Comparison of ENCODE assay signal across 8 cellular contexts in the genomic region with DNA sequence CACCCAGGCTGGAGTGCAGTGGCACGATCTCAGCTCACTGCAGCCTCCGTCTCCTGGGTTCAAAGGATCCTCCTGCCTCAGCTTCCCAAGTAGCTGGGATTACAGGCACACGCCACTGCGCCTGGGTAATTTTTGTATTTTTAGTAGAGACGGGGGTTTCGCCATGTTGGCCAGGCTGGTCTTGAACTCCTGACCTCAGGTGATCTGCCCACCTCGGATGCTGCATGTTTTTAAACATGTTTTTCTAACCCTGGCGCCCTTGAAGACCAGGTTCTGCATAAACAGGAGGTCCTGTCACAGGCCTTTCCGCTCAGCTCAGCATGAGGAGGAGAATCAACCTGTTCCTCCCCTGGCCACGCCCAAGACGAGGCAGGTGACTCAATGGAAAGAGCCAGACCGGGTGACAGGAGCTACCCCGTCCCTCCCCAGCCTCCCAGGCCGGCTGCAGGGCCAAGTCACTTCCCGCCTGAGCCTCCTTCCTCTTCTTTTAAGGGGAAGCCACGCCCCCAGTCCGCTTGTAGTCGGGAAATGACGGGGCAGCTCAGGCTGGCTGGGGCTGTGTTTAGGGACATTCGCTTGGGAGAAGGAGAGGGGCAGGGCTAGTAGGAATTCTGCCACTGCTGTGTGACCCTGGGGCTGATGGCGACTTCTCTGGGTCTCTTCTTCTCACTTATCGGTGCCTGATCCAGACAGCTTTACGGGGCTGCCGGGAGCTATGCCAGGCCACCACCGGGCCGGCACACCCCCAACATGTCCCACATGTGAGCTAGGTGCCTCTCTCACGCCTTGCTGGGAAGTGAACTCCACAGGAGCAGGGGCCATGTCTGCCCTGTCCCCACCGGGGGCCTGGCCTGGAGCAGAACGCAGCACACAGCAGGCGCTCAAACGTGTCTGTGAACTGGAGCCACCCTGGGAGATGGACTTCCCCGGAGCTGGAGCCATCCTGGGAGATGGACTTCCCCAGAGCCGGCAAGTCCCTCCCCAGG. TPM values are rescaled to one million over a fixed set of nuclear protein-coding genes. Genes with fewer than 3 reads are reported as not detected.
DNase-seq lines count a peak whose midpoint lies in the region; ATAC-seq, FAIRE-seq and TF ChIP-seq lines count a peak whose summit lies in the region.

No MANE protein-coding gene starts in this region.

- no peaks in the 10 kb centered on the region for H3K4me1 Mint-ChIP-seq in Caco-2 (ENCODE audit: low read depth, unreplicated experiment)

- no peak overlapping the region for H3K4me3 Mint-ChIP-seq in Caco-2 (ENCODE audit: unreplicated experiment)

- H3K27ac Mint-ChIP-seq in Caco-2 (ENCODE audit: unreplicated experiment), result no peak overlapping the region

- H3K27me3 ChIP-seq in Caco-2 (replicated peaks; ENCODE audit: control insufficient read depth, insufficient read depth, low read length) (no peaks in the 10 kb centered on the region), vagina (no peaks in the 10 kb centered on the region), A673 (replicated peaks; ENCODE audit: insufficient read depth, low read depth, low read length, poor library complexity) (no peaks in the 10 kb centered on the region)

- peak; percentile 34 to 67 for DNase-seq in Caco-2
- DNase-seq in RCC 7860 (ENCODE audit: low spot score), result peak; percentile 66
- peak; percentile 80 for DNase-seq in activated gamma-delta T cell treated with Interleukin-2 at 50 U/mL for 16 hours
- peak; percentile 94 for DNase-seq in Right ventricle myocardium superior
- DNase-seq in renal cortical epithelial cell (ENCODE audit: low read depth), result peak; percentile 80
- peak; percentile 95 to 99 for DNase-seq in vagina (ENCODE audit: extremely low spot score in 2 of 2)
- DNase-seq in A673 (ENCODE audit: low spot score), result no peak

- H3K4me3 ChIP-seq in Caco-2 (ENCODE audit: low read depth, low read length), result no peak overlapping the region
- H3K4me3 ChIP-seq in vagina, result peak overlapping the region; percentile 18 to 22
- H3K4me3 ChIP-seq in A673 (ENCODE audit: low read depth, low read length, poor library complexity, severe bottlenecking), result no peak overlapping the region

- TF ChIP-seq CTCF in Caco-2 (IDR thresholded peaks at IDR 0.05; ENCODE audit: insufficient read depth in 1 of 2, low read depth in 1 of 2, low read length in 1 of 2, severe bottlenecking in 1 of 2, unreplicated experiment in 1 of 2) (no peak), vagina (IDR thresholded peaks at IDR 0.05) (no peak), A673 (conservative IDR thresholded peaks at IDR 0.05; ENCODE audit: low read depth, low read length) (no peak)

- peak overlapping the region; percentile 91 for H3K27ac ChIP-seq in vagina
- H3K27ac ChIP-seq in A673 (ENCODE audit: low read depth, low read length, poor library complexity, severe bottlenecking), result no peak overlapping the region

- H3K9me3 ChIP-seq in Caco-2 (no peaks in the 10 kb centered on the region), vagina (no peaks in the 10 kb centered on the region), A673 (ENCODE audit: low read depth, low read length, poor library complexity, severe bottlenecking) (no peaks in the 10 kb centered on the region)

- BruUV-seq in Caco-2 (replicated peaks; lab: Mats Ljungman, UMichigan) (no TSS peak), A673 (replicated peaks; lab: Mats Ljungman, UMichigan) (no TSS peak)

- TF ChIP-seq POLR2A in vagina (IDR thresholded peaks at IDR 0.05), result peak in 1 of 2 donors; percentile 28

- no peaks in the 10 kb centered on the region for H3K27me3 Mint-ChIP-seq in Caco-2 (ENCODE audit: insufficient read depth, unreplicated experiment)

- CTCF ChIA-PET in Caco-2 (lab: Charles Lee) (interaction anchor here (1.3 kb wide), 1 partner anchor 86 kb away, joined by 7 read pairs; no protein-coding TSS in a partner anchor), A673 (lab: Charles Lee) (no interaction called here)

- no peaks in the 10 kb centered on the region for H3K36me3 ChIP-seq in Caco-2 (ENCODE audit: control insufficient read depth, insufficient read depth, low read length)
- peaks cover 0 to 9% of the 10 kb centered on the region in 2 donors for H3K36me3 ChIP-seq in vagina
- H3K36me3 ChIP-seq in A673 (ENCODE audit: insufficient read depth, low read length, poor library complexity, severe bottlenecking), result no peaks in the 10 kb centered on the region

- POLR2A ChIA-PET in Caco-2 (lab: Charles Lee) (no interaction called here), A673 (lab: Charles Lee; ENCODE audit: low non-redundant PET) (no interaction called here)

- H3K9me3 Mint-ChIP-seq in Caco-2 (ENCODE audit: unreplicated experiment), result no peaks in the 10 kb centered on the region

- peaks cover 10% of the 10 kb centered on the region for H3K36me3 Mint-ChIP-seq in Caco-2 (ENCODE audit: insufficient read depth, unreplicated experiment)

- H3K4me1 ChIP-seq in Caco-2, result peaks cover 8% of the 10 kb centered on the region
- H3K4me1 ChIP-seq in vagina, result peaks cover 94% of the 10 kb centered on the region
- H3K4me1 ChIP-seq in A673 (ENCODE audit: insufficient read depth, low read length, poor library complexity, severe bottlenecking), result peaks cover 24% of the 10 kb centered on the region

- intact Hi-C loops in Caco-2 (cut with micrococcal nuclease; ENCODE audit: unreplicated experiment), result no loop called here
- intact Hi-C loops in Right ventricle myocardium superior (cut with DNase I), result no loop called here
- intact Hi-C loops in vagina (cut with DNase I), result loop anchor here (10.0 kb wide), 1 partner anchor 45 kb away; no protein-coding TSS in a partner anchor
- intact Hi-C loops in A673 (cut with micrococcal nuclease; ENCODE audit: unreplicated experiment), result loop anchor here (10.0 kb wide), 1 partner anchor 85 kb away; no protein-coding TSS in a partner anchor

- peak; percentile 35 for FAIRE-seq in RCC 7860 (lab: Jason Lieb, UNC)

- peak; percentile 35 for ATAC-seq in HG02588 (IDR thresholded peaks at IDR 0.05; ENCODE audit: unreplicated experiment)
- peak; percentile 74 for ATAC-seq in Right ventricle myocardium superior (ENCODE audit: poor library complexity)

RNA-seq across cellular contexts. Expression of gene NOTCH1, which starts 6.1 kb away (rescaled TPM):
- total RNA-seq in Caco-2 (2022), result 5.5 and 6.3 TPM in 2 replicates
- 16.8 TPM for total RNA-seq in Right ventricle myocardium superior
- 9.2 and 47.5 TPM in 2 replicates for total RNA-seq in renal cortical epithelial cell
- 67.0 TPM for total RNA-seq in vagina
- total RNA-seq in A673 (2021), result 37.2 and 50.2 TPM in 2 replicates

RNA-seq across cellular contexts. Expression of gene SEC16A, which starts 56.9 kb away (rescaled TPM):
- 76.4 and 81.3 TPM in 2 replicates for total RNA-seq in Caco-2 (2022)
- 21.4 TPM for total RNA-seq in Right ventricle myocardium superior
- total RNA-seq in renal cortical epithelial cell, result 20.8 and 69.4 TPM in 2 replicates
- total RNA-seq in vagina, result 52.3 TPM
- total RNA-seq in A673 (2021), result 72.9 and 73.7 TPM in 2 replicates

Comparison
In these comparisons a context has a peak if more than half of its experiments do, and no peak if none do; other contexts are left out.
1. H3K4me3 ChIP-seq: peak in vagina (2 of 2); none in Caco-2 (single experiment) and A673 (single experiment).
2. intact Hi-C loops: an anchor here in vagina (10.0 kb wide) and A673 (10.0 kb wide); none called in Caco-2 and Right ventricle myocardium superior.